ENCODE assay signal across 15 cellular contexts in the genomic region with DNA sequence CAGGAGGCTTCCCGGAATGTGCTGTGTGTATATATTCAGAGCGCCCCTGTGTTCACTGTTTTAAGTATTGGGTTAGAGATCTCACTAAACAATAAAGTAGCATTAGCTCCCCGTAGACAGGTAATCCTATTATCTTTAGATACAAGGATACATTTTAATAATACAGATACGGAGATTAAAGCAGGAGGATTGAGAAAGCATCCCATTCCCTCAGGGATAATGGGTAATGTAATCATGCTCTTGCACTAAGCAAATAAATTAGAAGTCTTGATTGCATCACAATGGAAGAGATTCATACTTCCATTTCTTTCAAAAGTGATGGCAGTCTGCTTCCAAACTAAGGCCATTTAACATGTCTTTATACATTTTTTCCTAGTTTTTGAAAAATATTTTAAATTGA.
DNase-seq lines count a peak whose midpoint lies in the region; ATAC-seq, FAIRE-seq and TF ChIP-seq lines count a peak whose summit lies in the region.
"Had no signal": no experiment of that assay in that cellular context is flagged by ENCODE, and none has a peak within 500 bp of the region (broad histone marks: within the 10 kb centered on the region; RNA-seq: fewer than 3 reads in every experiment).

No MANE protein-coding gene starts in this region.

- H2BK12ac ChIP-seq in mesenchymal stem cell (ENCODE audit: low read length in 2 of 2): no peak overlapping the region

- no peaks in the 10 kb centered on the region for H4K20me1 ChIP-seq in HepG2 (ENCODE audit: insufficient read depth, low read length)
- no peaks in the 10 kb centered on the region for H4K20me1 ChIP-seq in SK-N-SH (ENCODE audit: insufficient read depth)

- H3K4me3 ChIP-seq in HepG2 (replicated peaks in 1 of 3; ENCODE audit: insufficient read depth in 1 of 3, low read depth in 2 of 3, low read length in 3 of 3) (no peak overlapping the region), right lobe of liver (no peak overlapping the region), SK-N-SH (ENCODE audit: low read depth in 2 of 2, low read length in 1 of 2) (no peak overlapping the region), mesenchymal stem cell (ENCODE audit: insufficient read depth in 1 of 2, low read depth in 1 of 2, low read length in 2 of 2) (no peak overlapping the region), heart left ventricle (no peak overlapping the region)

- no peaks in the 10 kb centered on the region for H3K79me1 ChIP-seq in mesenchymal stem cell (replicated peaks; ENCODE audit: low read length, poor library complexity, severe bottlenecking)

- H3K14ac ChIP-seq in mesenchymal stem cell (ENCODE audit: low read length in 2 of 2): no peak overlapping the region

- H3K9me2 ChIP-seq in SK-N-SH: no peaks in the 10 kb centered on the region

- H2AFZ ChIP-seq in HepG2 (ENCODE audit: low read length): no peak overlapping the region
- 0 out of 2 replicates have a peak overlapping the region, but pooled peaks have one; percentile 57 for H2AFZ ChIP-seq in SK-N-SH (ENCODE audit: low read depth)
- H2AFZ ChIP-seq in mesenchymal stem cell (ENCODE audit: low read depth, low read length): no peak overlapping the region

- intact Hi-C loops in HepG2 (cut with micrococcal nuclease; ENCODE audit: unreplicated experiment) (no loop called here), right lobe of liver (cut with DNase I) (no loop called here), heart left ventricle (cut with DNase I) (no loop called here)

- no peak for TF ChIP-seq EP300 in HepG2 (IDR thresholded peaks at IDR 0.05; ENCODE audit: low read depth in 2 of 2, low read length in 2 of 2)
- TF ChIP-seq EP300 in HepG2 (CRISPR knock-in tag; IDR thresholded peaks at IDR 0.05; ENCODE audit: borderline replicate concordance): no peak
- TF ChIP-seq EP300 in SK-N-SH (IDR thresholded peaks at IDR 0.05; ENCODE audit: borderline replicate concordance in 1 of 2, low read depth in 1 of 2, low read length in 1 of 2): peak in 1 of 2 experiments; percentile 69; a peak in 1 of 4 replicates

- H3K79me2 ChIP-seq in HepG2 (ENCODE audit: insufficient read depth, low read length) (no peaks in the 10 kb centered on the region), SK-N-SH (ENCODE audit: insufficient read depth) (no peaks in the 10 kb centered on the region)

- in situ Hi-C loops in HepG2 (cut with HindIII; ENCODE audit: extremely low pct_ligation_motif_present, low pct_unique_long_range_greater_than_20kb): no loop called here

- H4K91ac ChIP-seq in mesenchymal stem cell (ENCODE audit: low read length): no peak overlapping the region

- TF ChIP-seq RAD21 in HepG2 (CRISPR knock-in tag; IDR thresholded peaks at IDR 0.05) (no peak), SK-N-SH (IDR thresholded peaks at IDR 0.05; ENCODE audit: low read length) (peak; percentile 2; the same call in 1 of the 2 replicates)

- CTCF ChIA-PET in HepG2 (lab: Yijun Ruan, JAX; ENCODE audit: low intra/inter-chr PET ratio, low total read pairs): no interaction called here
- CTCF ChIA-PET in SK-N-SH (lab: Yijun Ruan, JAX): interaction anchor here (1.2 kb wide), 1 partner anchor 12 kb away, joined by 3 read pairs; no protein-coding TSS in a partner anchor

- DNase-seq in HepG2 (ENCODE audit: low spot score): no peak
- no peak for DNase-seq in right lobe of liver
- peak; percentile 87 for DNase-seq in NCI-H82 (lab: John Stamatoyannopoulos, UW)
- DNase-seq in SK-N-SH: peak; percentile 45
- DNase-seq in mesenchymal stem cell: peak; percentile 2
- DNase-seq in kidney glomerular epithelial cell (lab: John Stamatoyannopoulos, UW): no peak
- no peak for DNase-seq in heart left ventricle
- no peak for DNase-seq in GM12892 (ENCODE audit: insufficient read length)
- DNase-seq: ACHN; C1 segment of cervical spinal cord; Calu3; CD4-positive, alpha-beta T cell; GOT3; H9; IMR-90 had no signal

- H2BK120ac ChIP-seq in mesenchymal stem cell (ENCODE audit: low read depth, low read length): no peak overlapping the region

- no peak overlapping the region for H4K8ac ChIP-seq in mesenchymal stem cell (ENCODE audit: low read length)

- no peak overlapping the region for H2BK5ac ChIP-seq in mesenchymal stem cell (ENCODE audit: low read depth, low read length, poor library complexity, severe bottlenecking)

- no peak overlapping the region for H3K9ac ChIP-seq in HepG2 (ENCODE audit: insufficient read depth, low read depth, low read length)
- no peak overlapping the region for H3K9ac ChIP-seq in SK-N-SH
- no peak overlapping the region for H3K9ac ChIP-seq in mesenchymal stem cell (ENCODE audit: low read length)

- no peak overlapping the region for H2BK15ac ChIP-seq in mesenchymal stem cell (ENCODE audit: low read depth, poor library complexity, severe bottlenecking)

- TF ChIP-seq CTCF in HepG2 (CRISPR knock-in tag; IDR thresholded peaks at IDR 0.05) (no peak), right lobe of liver (IDR thresholded peaks at IDR 0.05) (no peak), SK-N-SH (IDR thresholded peaks at IDR 0.05) (no peak), heart left ventricle (IDR thresholded peaks at IDR 0.05) (no peak)

- H2AK5ac ChIP-seq in mesenchymal stem cell (ENCODE audit: low read length, severe bottlenecking): no peak overlapping the region

- no TSS peak for BruUV-seq in HepG2 (replicated peaks; lab: Mats Ljungman, UMichigan)

- ATAC-seq in HepG2 (no peak), right lobe of liver (no peak), heart left ventricle (no peak)

- H3K4me2 ChIP-seq in HepG2 (ENCODE audit: low read depth, low read length) (no peak overlapping the region), SK-N-SH (no peak overlapping the region), mesenchymal stem cell (ENCODE audit: low read length, poor library complexity, severe bottlenecking) (no peak overlapping the region)

- POLR2A ChIA-PET in HepG2 (lab: Yijun Ruan, JAX): no interaction called here
- POLR2A ChIA-PET in SK-N-SH (lab: Yijun Ruan, JAX): no interaction called here

- no peak overlapping the region for H3K23ac ChIP-seq in mesenchymal stem cell (ENCODE audit: low read length in 2 of 2)

- TF ChIP-seq POLR2A in HepG2 (IDR thresholded peaks at IDR 0.05; ENCODE audit: insufficient read depth in 1 of 2, low read depth in 2 of 2, low read length in 2 of 2) (no peak), right lobe of liver (IDR thresholded peaks at IDR 0.05) (no peak), heart left ventricle (IDR thresholded peaks at IDR 0.05) (no peak), GM12892 (IDR thresholded peaks at IDR 0.05; ENCODE audit: low read depth, low read length) (no peak)

- peaks cover 72% of the 10 kb centered on the region for H3K9me3 ChIP-seq in HepG2 (ENCODE audit: low read length)
- H3K9me3 ChIP-seq in right lobe of liver: no peaks in the 10 kb centered on the region
- no peaks in the 10 kb centered on the region for H3K9me3 ChIP-seq in SK-N-SH
- no peaks in the 10 kb centered on the region for H3K9me3 ChIP-seq in mesenchymal stem cell (ENCODE audit: control insufficient read depth, low read length)
- peaks cover 0 to 3% (median 0%) of the 10 kb centered on the region in 12 donors for H3K9me3 ChIP-seq in heart left ventricle

- H3K4me1 ChIP-seq in HepG2 (ENCODE audit: insufficient read depth, low read length): no peaks in the 10 kb centered on the region
- H3K4me1 ChIP-seq in right lobe of liver: no peaks in the 10 kb centered on the region
- peaks cover 0 to 16% of the 10 kb centered on the region in 2 experiments; a peak in 2 of 4 replicates for H3K4me1 ChIP-seq in SK-N-SH (ENCODE audit: control insufficient read depth in 1 of 2, insufficient read depth in 2 of 2, low read depth in 1 of 2, low read length in 1 of 2)
- H3K4me1 ChIP-seq in mesenchymal stem cell (ENCODE audit: control insufficient read depth, insufficient read depth, low read depth, low read length): no peaks in the 10 kb centered on the region
- H3K4me1 ChIP-seq in heart left ventricle: no peaks in the 10 kb centered on the region

- H3F3A ChIP-seq in SK-N-SH (replicated peaks; ENCODE audit: insufficient read depth): no peaks in the 10 kb centered on the region

- no peak for FAIRE-seq in HepG2 (lab: Jason Lieb, UNC)
- FAIRE-seq in GM12892 (lab: Jason Lieb, UNC): no peak

- no peak overlapping the region for H3K4ac ChIP-seq in mesenchymal stem cell (ENCODE audit: low read depth in 1 of 2, low read length in 2 of 2)

- H3K27ac ChIP-seq in HepG2 (ENCODE audit: extremely low read length, insufficient read depth, low read length): no peak overlapping the region
- H3K27ac ChIP-seq in right lobe of liver: no peak overlapping the region
- H3K27ac ChIP-seq in SK-N-SH (ENCODE audit: low read depth in 2 of 2, low read length in 1 of 2): peak overlapping the region in 1 of 2 experiments; percentile 16; a peak in 1 of 4 replicates
- H3K27ac ChIP-seq in mesenchymal stem cell (ENCODE audit: low read length, poor library complexity, severe bottlenecking): no peak overlapping the region
- H3K27ac ChIP-seq in heart left ventricle: no peak overlapping the region

- H3K36me3 ChIP-seq in HepG2 (replicated peaks in 1 of 2; ENCODE audit: control insufficient read depth in 1 of 2, insufficient read depth in 2 of 2, low read length in 2 of 2) (no peaks in the 10 kb centered on the region), right lobe of liver (no peaks in the 10 kb centered on the region), SK-N-SH (replicated peaks in 1 of 2; ENCODE audit: control insufficient read depth in 1 of 2, insufficient read depth in 2 of 2, low read length in 1 of 2) (no peaks in the 10 kb centered on the region), mesenchymal stem cell (ENCODE audit: control insufficient read depth in 1 of 2, insufficient read depth in 2 of 2, low read depth in 1 of 2, low read length in 2 of 2) (no peaks in the 10 kb centered on the region), heart left ventricle (no peaks in the 10 kb centered on the region)

- H3K27me3 ChIP-seq in HepG2 (ENCODE audit: control insufficient read depth in 1 of 2, insufficient read depth in 2 of 2, low read length in 2 of 2): no peaks in the 10 kb centered on the region
- no peaks in the 10 kb centered on the region for H3K27me3 ChIP-seq in right lobe of liver
- H3K27me3 ChIP-seq in SK-N-SH (ENCODE audit: insufficient read depth): no peaks in the 10 kb centered on the region
- H3K27me3 ChIP-seq in mesenchymal stem cell (ENCODE audit: control insufficient read depth in 1 of 2, insufficient read depth in 1 of 2, low read length in 2 of 2): no peaks in the 10 kb centered on the region
- H3K27me3 ChIP-seq in heart left ventricle: no peaks in the 10 kb centered on the region

- H3K18ac ChIP-seq in mesenchymal stem cell (ENCODE audit: low read depth in 1 of 2, low read length in 2 of 2): no peak overlapping the region

- 6% methylated on average over 4 of the region's 4 CpGs for WGBS in HepG2 (ENCODE audit: low lambda C conversion rate)
- WGBS in right lobe of liver (ENCODE audit: insufficient coverage, low coverage, low lambda C conversion rate, missing lambda C conversion rate): 65% methylated on average over 4 of the region's 4 CpGs
- 34% methylated on average over 4 of the region's 4 CpGs for WGBS in SK-N-SH (ENCODE audit: low lambda C conversion rate)
- WGBS in mesenchymal stem cell: 78% methylated on average over 1 of the region's 4 CpGs
- 85 to 90% (median 86%) methylated on average over 4 of the region's 4 CpGs for WGBS in heart left ventricle, 4 donors

TF ChIP-seq in SK-N-SH, 30 proteins besides CTCF, POLR2A, EP300 and RAD21 (continues in another document):
- TF ChIP-seq GATA2 (CRISPR knock-in tag; IDR thresholded peaks at IDR 0.05): peak; percentile 78
- TF ChIP-seq CHD2 (IDR thresholded peaks at IDR 0.05; ENCODE audit: low read length, partially characterized antibody): peak; percentile 56

Comparison
In these comparisons a context has a peak if more than half of its experiments do, and no peak if none do; other contexts are left out.
1. DNase-seq: peak in NCI-H82 (single experiment), SK-N-SH (single experiment) and mesenchymal stem cell (single experiment); none in HepG2 (single experiment), right lobe of liver (0 of 3), kidney glomerular epithelial cell (single experiment), heart left ventricle (0 of 5) and GM12892 (single experiment).